ENCODE assay signal across 35 cellular contexts in the genomic region with DNA sequence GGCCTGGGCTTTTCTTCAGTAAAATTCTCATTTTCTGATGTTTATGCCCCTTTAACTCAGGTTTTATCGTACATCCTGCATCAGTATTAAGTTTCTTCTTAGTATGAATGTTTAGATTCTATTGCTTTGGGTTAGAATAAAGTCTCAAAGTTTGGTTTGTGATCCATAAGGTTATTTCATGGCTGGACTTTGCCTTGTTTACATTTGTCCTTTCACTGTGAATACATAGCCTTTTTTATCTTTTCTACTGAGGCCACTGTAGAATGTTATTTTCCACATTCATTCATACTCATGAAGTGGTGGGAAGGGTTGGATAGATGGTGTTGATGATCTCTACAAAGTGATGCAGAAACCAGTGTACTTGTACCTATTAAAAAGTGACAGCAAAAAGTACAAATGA.
"Had no signal": no experiment of that assay in that cellular context is flagged by ENCODE, and none has a peak within 500 bp of the region (broad histone marks: within the 10 kb centered on the region; RNA-seq: fewer than 3 reads in every experiment).

No MANE protein-coding gene starts in this region.

- H3K36me3 ChIP-seq: brain microvascular endothelial cell, breast epithelium had no signal

- H3K9me3 Mint-ChIP-seq: activated T-cell treated with anti-CD3 and anti-CD28 coated beads, Interleukin-2, amount 50 U/mL, for 4 hours had no signal

- ATAC-seq: activated CD4-positive, alpha-beta T cell treated with anti-CD3 and anti-CD28 coated beads for 36 hours; activated CD4-positive, CD25-positive, alpha-beta regulatory T cell treated with anti-CD3 and anti-CD28 coated beads, Interleukin-2, amount 50 U/mL, for 24 hours; activated CD8-positive, alpha-beta memory T cell treated with anti-CD3 and anti-CD28 coated beads, Interleukin-2, amount 10 ng/mL, durations not matched to agents 7 days and 5 days; activated CD8-positive, alpha-beta T cell treated with anti-CD3 and anti-CD28 coated beads, Interleukin-2, amount 10 ng/mL, durations not matched to agents 7 days and 5 days; activated naive CD4-positive, alpha-beta T cell treated with anti-CD3 and anti-CD28 coated beads, Interleukin-2, amount 50 U/mL, for 72 hours; activated T-cell treated with anti-CD3 and anti-CD28 coated beads, Interleukin-2, amount 50 U/mL, for 4 hours; body of pancreas; T-cell; WTC11 had no signal

- FAIRE-seq: astrocyte, TTC549 had no signal

- H3K4me3 ChIP-seq: adrenal gland, body of pancreas, breast epithelium had no signal

- H3K27me3 Mint-ChIP-seq: activated CD4-positive, alpha-beta memory T cell treated with anti-CD3 and anti-CD28 coated beads, Interleukin-2, amount 10 ng/mL, durations not matched to agents 7 days and 5 days; activated CD4-positive, alpha-beta T cell treated with anti-CD3 and anti-CD28 coated beads for 36 hours; activated CD4-positive, alpha-beta T cell treated with anti-CD3 and anti-CD28 coated beads, Interleukin-2, amount 10 ng/mL, durations not matched to agents 7 days and 5 days; activated CD8-positive, alpha-beta memory T cell treated with anti-CD3 and anti-CD28 coated beads, Interleukin-2, amount 10 ng/mL, durations not matched to agents 7 days and 5 days; activated naive CD8-positive, alpha-beta T cell treated with anti-CD3 and anti-CD28 coated beads for 36 hours; T-cell had no signal

- H3K4me3 Mint-ChIP-seq: activated CD4-positive, alpha-beta memory T cell treated with anti-CD3 and anti-CD28 coated beads, Interleukin-2, amount 10 ng/mL, durations not matched to agents 7 days and 5 days; activated CD4-positive, alpha-beta T cell treated with anti-CD3 and anti-CD28 coated beads for 36 hours; activated CD4-positive, alpha-beta T cell treated with anti-CD3 and anti-CD28 coated beads, Interleukin-2, amount 10 ng/mL, durations not matched to agents 7 days and 5 days; activated CD8-positive, alpha-beta memory T cell treated with anti-CD3 and anti-CD28 coated beads, Interleukin-2, amount 10 ng/mL, durations not matched to agents 7 days and 5 days; activated CD8-positive, alpha-beta T cell treated with anti-CD3 and anti-CD28 coated beads, Interleukin-2, amount 10 ng/mL, durations not matched to agents 7 days and 5 days; activated naive CD4-positive, alpha-beta T cell treated with anti-CD3 and anti-CD28 coated beads for 36 hours; activated naive CD8-positive, alpha-beta T cell treated with anti-CD3 and anti-CD28 coated beads for 36 hours; activated T-cell treated with anti-CD3 and anti-CD28 coated beads, Interleukin-2, amount 50 U/mL, for 4 hours; T-cell; T-helper 2 cell treated with Interferon-gamma antibody and Interleukin-4, amounts not matched to agents 5 μg/mL and 100 μg/mL, for 36 hours; WTC11 had no signal

- H3K4me1 Mint-ChIP-seq: activated CD4-positive, alpha-beta memory T cell treated with anti-CD3 and anti-CD28 coated beads, Interleukin-2, amount 10 ng/mL, durations not matched to agents 7 days and 5 days; activated CD8-positive, alpha-beta memory T cell treated with anti-CD3 and anti-CD28 coated beads, Interleukin-2, amount 10 ng/mL, durations not matched to agents 7 days and 5 days had no signal

- H3K27ac Mint-ChIP-seq: activated CD4-positive, alpha-beta memory T cell treated with anti-CD3 and anti-CD28 coated beads, Interleukin-2, amount 10 ng/mL, durations not matched to agents 7 days and 5 days; activated CD4-positive, alpha-beta T cell treated with anti-CD3 and anti-CD28 coated beads for 36 hours; activated CD4-positive, alpha-beta T cell treated with anti-CD3 and anti-CD28 coated beads, Interleukin-2, amount 10 ng/mL, durations not matched to agents 7 days and 5 days; activated CD8-positive, alpha-beta memory T cell treated with anti-CD3 and anti-CD28 coated beads, Interleukin-2, amount 10 ng/mL, durations not matched to agents 7 days and 5 days; activated CD8-positive, alpha-beta T cell treated with anti-CD3 and anti-CD28 coated beads, Interleukin-2, amount 10 ng/mL, durations not matched to agents 7 days and 5 days; activated naive CD4-positive, alpha-beta T cell treated with anti-CD3 and anti-CD28 coated beads for 36 hours; activated naive CD4-positive, alpha-beta T cell treated with anti-CD3 and anti-CD28 coated beads, Interleukin-2, amount 50 U/mL, for 72 hours; activated naive CD8-positive, alpha-beta T cell treated with anti-CD3 and anti-CD28 coated beads for 36 hours; activated T-helper 2 cell treated with anti-CD3 and anti-CD28 coated beads, Interferon-gamma antibody, Interleukin-2, Interleukin-4, amounts not matched to agents 10 μg/mL and 5 μg/mL and 100 μg/mL, durations not matched to agents 14 hours and 24 hours and 36 hours; T-cell; T-helper 2 cell treated with Interferon-gamma antibody and Interleukin-4, amounts not matched to agents 5 μg/mL and 100 μg/mL, for 36 hours; WTC11 had no signal

- DNase-seq: activated CD4-positive, alpha-beta memory T cell treated with anti-CD3 and anti-CD28 coated beads, Interleukin-2, amount 10 ng/mL, durations not matched to agents 7 days and 5 days; activated CD4-positive, alpha-beta T cell treated with anti-CD3 and anti-CD28 coated beads for 1 hour; activated CD4-positive, alpha-beta T cell treated with anti-CD3 and anti-CD28 coated beads for 36 hours; activated CD4-positive, alpha-beta T cell treated with anti-CD3 and anti-CD28 coated beads for 48 hours; activated CD4-positive, alpha-beta T cell treated with anti-CD3 and anti-CD28 coated beads, Interleukin-2, amount 10 ng/mL, durations not matched to agents 7 days and 5 days; activated CD4-positive, alpha-beta T cell treated with anti-CD3 and anti-CD28 coated beads, Interleukin-2, amount 50 U/mL, for 48 hours; activated CD4-positive, CD25-positive, alpha-beta regulatory T cell; activated CD8-positive, alpha-beta memory T cell treated with anti-CD3 and anti-CD28 coated beads for 24 hours; activated CD8-positive, alpha-beta memory T cell treated with anti-CD3 and anti-CD28 coated beads, Interleukin-2, amount 10 ng/mL, durations not matched to agents 7 days and 5 days; activated CD8-positive, alpha-beta memory T cell treated with anti-CD3 and anti-CD28 coated beads, Interleukin-2, amount 50 U/mL, for 48 hours; activated CD8-positive, alpha-beta T cell treated with anti-CD3 and anti-CD28 coated beads, Interleukin-2, amount 10 ng/mL, durations not matched to agents 7 days and 5 days; activated effector memory CD4-positive, alpha-beta T cell treated with Interleukin-2 at 50 U/mL for 16 hours; activated gamma-delta T cell; activated naive CD4-positive, alpha-beta T cell treated with anti-CD3 and anti-CD28 coated beads for 36 hours; activated naive CD4-positive, alpha-beta T cell treated with anti-CD3 and anti-CD28 coated beads, Interleukin-2, amount 50 U/mL, for 16 hours; activated naive CD8-positive, alpha-beta T cell treated with anti-CD3 and anti-CD28 coated beads for 36 hours; activated T-cell treated with anti-CD3 and anti-CD28 coated beads, Interleukin-2, amount 50 U/mL, for 4 hours; adrenal gland; amniotic stem cell; aorta; body of pancreas; brain microvascular endothelial cell; central memory CD4-positive, alpha-beta T cell; T-cell; T-helper 2 cell; T-helper 9 cell; WERI-Rb-1 had no signal

- H3K27ac ChIP-seq: adrenal gland, body of pancreas, brain microvascular endothelial cell, breast epithelium, WERI-Rb-1 had no signal

- H3K9me3 ChIP-seq: adrenal gland, body of pancreas, breast epithelium had no signal

- H3K27me3 ChIP-seq: adrenal gland, body of pancreas, brain microvascular endothelial cell, breast epithelium had no signal

- H3K4me1 ChIP-seq: adrenal gland, body of pancreas, breast epithelium had no signal
